Comparison of ENCODE assay signal across 9 cellular contexts in genomic region chr12:108826115-108826806, GRCh38. TPM values are rescaled to one million over a fixed set of nuclear protein-coding genes. Genes with fewer than 3 reads are reported as not detected.
DNase-seq lines count a peak whose midpoint lies in the region; TF ChIP-seq lines count a peak whose summit lies in the region.
"Had no signal": no experiment of that assay in that cellular context is flagged by ENCODE, and none has a peak within 500 bp of the region (broad histone marks: within the 10 kb centered on the region; RNA-seq: fewer than 3 reads in every experiment).

No MANE protein-coding gene starts in this region.

- no peak for TF ChIP-seq CTCF in WI38 (IDR thresholded peaks at IDR 0.05; ENCODE audit: low read depth, low read length)

- H3K9ac ChIP-seq in trophoblast cell (ENCODE audit: low read length) = no peak overlapping the region

- no peaks in the 10 kb centered on the region for H3K9me3 Mint-ChIP-seq in activated T-cell treated with anti-CD3 and anti-CD28 coated beads, Interleukin-2, amount 50 U/mL, for 24 hours

- peak overlapping the region; percentile 50 for H3K4me3 ChIP-seq in WI38 (ENCODE audit: low read depth, low read length)
- no peak overlapping the region for H3K4me3 ChIP-seq in trophoblast cell (ENCODE audit: low read depth, low read length)

- H3K27ac ChIP-seq in trophoblast cell (ENCODE audit: low read depth, low read length) = peak overlapping the region; percentile 97

- H4K8ac ChIP-seq in trophoblast cell (ENCODE audit: low read depth, low read length) = peak overlapping the region; percentile 70

- H3K14ac ChIP-seq in trophoblast cell (ENCODE audit: low read length) = peak overlapping the region; percentile 83

- peak overlapping the region; percentile 2 for H3K4me3 Mint-ChIP-seq in activated T-cell treated with anti-CD3 and anti-CD28 coated beads, Interleukin-2, amount 50 U/mL, for 24 hours

- peak overlapping the region; percentile 24 for H3K4me2 ChIP-seq in trophoblast cell (ENCODE audit: low read length)

- peaks cover 12% of the 10 kb centered on the region for H3K79me2 ChIP-seq in trophoblast cell (ENCODE audit: control insufficient read depth, insufficient read depth, low read length, poor library complexity)

- H2AK5ac ChIP-seq in trophoblast cell (ENCODE audit: low read length) = peak overlapping the region; percentile 22

- H3K18ac ChIP-seq in trophoblast cell (ENCODE audit: low read length) = peak overlapping the region; percentile 93

- peaks cover 34 to 48% of the 10 kb centered on the region in 2 experiments for H3K4me1 ChIP-seq in trophoblast cell (ENCODE audit: control insufficient read depth in 1 of 2, insufficient read depth in 2 of 2, low read length in 2 of 2)

- DNase-seq in activated T-cell treated with anti-CD3 and anti-CD28 coated beads, Interleukin-2, amount 50 U/mL, for 24 hours = no peak
- no peak for DNase-seq in activated T-cell treated with anti-CD3 and anti-CD28 coated beads, Interleukin-2, amount 50 U/mL, for 1 hour
- peak; percentile 18 for DNase-seq in germinal center (ENCODE audit: low spot score)
- peak; percentile 24 to 30 for DNase-seq in trophoblast cell
- no peak for DNase-seq in ureter (ENCODE audit: low spot score)
- DNase-seq in middle frontal gyrus (ENCODE audit: extremely low spot score, low spot score) = no peak
- no peak for DNase-seq in iPS-NIHi7 (ENCODE audit: extremely low spot score)

- H3K36me3 Mint-ChIP-seq in activated T-cell treated with anti-CD3 and anti-CD28 coated beads, Interleukin-2, amount 50 U/mL, for 24 hours (ENCODE audit: low read depth) = peaks cover 62% of the 10 kb centered on the region

- H2AFZ ChIP-seq in trophoblast cell (ENCODE audit: insufficient read depth, low read length, poor library complexity) = no peak overlapping the region

- H3K23ac ChIP-seq in trophoblast cell (ENCODE audit: low read length) = no peak overlapping the region

- peaks cover 28 to 36% of the 10 kb centered on the region in 2 experiments for H3K36me3 ChIP-seq in trophoblast cell (ENCODE audit: control insufficient read depth in 1 of 2, insufficient read depth in 2 of 2, low read length in 2 of 2)

- H3K4ac ChIP-seq in trophoblast cell (ENCODE audit: low read depth, low read length) = peak overlapping the region; percentile 57

- no peaks in the 10 kb centered on the region for H3K9me3 ChIP-seq in trophoblast cell (ENCODE audit: insufficient read depth, low read depth, low read length)

- no peak overlapping the region for H4K12ac ChIP-seq in trophoblast cell (ENCODE audit: low read depth, low read length)

- WGBS in trophoblast cell (ENCODE audit: extremely low coverage, insufficient coverage, insufficient read length) = no CpG with 5 or more reads among the region's 16 CpGs

- H3K27me3 ChIP-seq in trophoblast cell (ENCODE audit: insufficient read depth, low read length) = no peaks in the 10 kb centered on the region

- H4K91ac ChIP-seq in trophoblast cell (ENCODE audit: low read depth, low read length) = peak overlapping the region; percentile 91

- H2BK5ac ChIP-seq in trophoblast cell (ENCODE audit: low read depth, low read length, poor library complexity) = peak overlapping the region; percentile 78

- peaks cover 54% of the 10 kb centered on the region for H3K4me1 Mint-ChIP-seq in activated T-cell treated with anti-CD3 and anti-CD28 coated beads, Interleukin-2, amount 50 U/mL, for 24 hours (ENCODE audit: low read depth)

- H3K27ac Mint-ChIP-seq in activated T-cell treated with anti-CD3 and anti-CD28 coated beads, Interleukin-2, amount 50 U/mL, for 24 hours = peak overlapping the region; percentile 79

- peak overlapping the region; percentile 80 for H2BK12ac ChIP-seq in trophoblast cell (ENCODE audit: low read length)

- peak overlapping the region; percentile 84 for H2BK120ac ChIP-seq in trophoblast cell (ENCODE audit: insufficient read depth, low read length, poor library complexity)

- H3K27me3 Mint-ChIP-seq in activated T-cell treated with anti-CD3 and anti-CD28 coated beads, Interleukin-2, amount 50 U/mL, for 24 hours = no peaks in the 10 kb centered on the region
- H3K27me3 Mint-ChIP-seq: activated naive CD8-positive, alpha-beta T cell had no signal

- H3K79me1 ChIP-seq in trophoblast cell (ENCODE audit: low read length) = peaks cover 33% of the 10 kb centered on the region

RNA-seq across cellular contexts. Expression of gene SSH1, which starts 31.1 kb away (rescaled TPM):
- polyA plus RNA-seq in trophoblast cell (2013) = 28.2 and 30.2 TPM in 2 replicates
- total RNA-seq in ureter = 52.0 TPM

RNA-seq across cellular contexts. Expression of gene DAO, which starts 53.6 kb away (rescaled TPM):
- polyA plus RNA-seq in trophoblast cell (2013) = 0.45 and 0.68 TPM in 2 replicates
- total RNA-seq in ureter = not detected

Comparison
In these comparisons a context has a peak if more than half of its experiments do, and no peak if none do; other contexts are left out.
1. DNase-seq: peak in germinal center (single experiment) and trophoblast cell (2 of 2); none in activated T-cell treated with anti-CD3 and anti-CD28 coated beads, Interleukin-2, amount 50 U/mL, for 24 hours (single experiment), activated T-cell treated with anti-CD3 and anti-CD28 coated beads, Interleukin-2, amount 50 U/mL, for 1 hour (single experiment), ureter (single experiment), middle frontal gyrus (single experiment) and iPS-NIHi7 (single experiment).